ENCODE assay signal across 8 cellular contexts in genomic region chr19:46000497-46001246, GRCh38. TPM values are rescaled to one million over a fixed set of nuclear protein-coding genes. Genes with fewer than 3 reads are reported as not detected.
A peak's percentile ranks its signal among the peaks of the same experiment; 100 is the strongest.
DNase-seq lines count a peak whose midpoint lies in the region; ATAC-seq and FAIRE-seq lines count a peak whose summit lies in the region.

No MANE protein-coding gene starts in this region.

- peak overlapping the region; percentile 71 for H3K4me3 Mint-ChIP-seq in activated naive CD8-positive, alpha-beta T cell treated with anti-CD3 and anti-CD28 coated beads for 36 hours

- peaks cover 15% of the 10 kb centered on the region for H3K36me3 Mint-ChIP-seq in activated naive CD8-positive, alpha-beta T cell treated with anti-CD3 and anti-CD28 coated beads for 36 hours

- H3K27ac Mint-ChIP-seq in activated naive CD8-positive, alpha-beta T cell treated with anti-CD3 and anti-CD28 coated beads for 36 hours: no peak overlapping the region

- peaks cover 35% of the 10 kb centered on the region for H3K4me1 Mint-ChIP-seq in activated naive CD8-positive, alpha-beta T cell treated with anti-CD3 and anti-CD28 coated beads for 36 hours

- DNase-seq in GM18507 (ENCODE audit: extremely low spot score, insufficient read length, low read depth) (peak; percentile 76), SHP77 (lab: John Stamatoyannopoulos, UW) (peak; percentile 66 to 69), hypothalamus (lab: John Stamatoyannopoulos, UW) (peak in 40 of 51 donors; percentile 13 to 84 (median 58)), D341Med (ENCODE audit: low spot score) (no peak), OCI-M1 (lab: John Stamatoyannopoulos, UW) (no peak)
- DNase-seq in activated naive CD8-positive, alpha-beta T cell treated with anti-CD3 and anti-CD28 coated beads for 36 hours: peak; percentile 54
- peak; percentile 62 to 77 for DNase-seq in stimulated activated CD4-positive, alpha-beta T cell treated with anti-CD3 and anti-CD28 coated beads, Interleukin-1b, Interleukin-23, amount 100 ng/mL, for 4 hours (ENCODE audit: low read depth in 2 of 2)

- H3K9me3 Mint-ChIP-seq in activated naive CD8-positive, alpha-beta T cell treated with anti-CD3 and anti-CD28 coated beads for 36 hours: no peaks in the 10 kb centered on the region

- H3K27me3 Mint-ChIP-seq in activated naive CD8-positive, alpha-beta T cell treated with anti-CD3 and anti-CD28 coated beads for 36 hours: peaks cover 3% of the 10 kb centered on the region

- ATAC-seq in HG03342 (IDR thresholded peaks at IDR 0.05; ENCODE audit: unreplicated experiment): no peak

- FAIRE-seq in GM18507 (lab: Jason Lieb, UNC): peak; percentile 74

RNA-seq across cellular contexts. Expression of gene CCDC61, which starts 5.4 kb away (rescaled TPM):
- total RNA-seq in activated naive CD8-positive, alpha-beta T cell treated with anti-CD3 and anti-CD28 coated beads for 36 hours: 10 to 100 TPM; 17.8 to 18.4 TPM

RNA-seq across cellular contexts. Expression of gene PGLYRP1, which starts 22.2 kb away (rescaled TPM):
- total RNA-seq in activated naive CD8-positive, alpha-beta T cell treated with anti-CD3 and anti-CD28 coated beads for 36 hours: not detected

RNA-seq across cellular contexts. Expression of gene NOVA2, which starts 27.0 kb away (rescaled TPM):
- total RNA-seq in activated naive CD8-positive, alpha-beta T cell treated with anti-CD3 and anti-CD28 coated beads for 36 hours: not detected

RNA-seq across cellular contexts. Expression of gene IGFL4, which starts 40.1 kb away (rescaled TPM):
- total RNA-seq in activated naive CD8-positive, alpha-beta T cell treated with anti-CD3 and anti-CD28 coated beads for 36 hours: not detected

Comparison
In these comparisons a context has a peak if more than half of its experiments do, and no peak if none do; other contexts are left out.
1. DNase-seq: peak in GM18507 (single experiment), SHP77 (2 of 2), activated naive CD8-positive, alpha-beta T cell treated with anti-CD3 and anti-CD28 coated beads for 36 hours (single experiment), hypothalamus (40 of 51) and stimulated activated CD4-positive, alpha-beta T cell treated with anti-CD3 and anti-CD28 coated beads, Interleukin-1b, Interleukin-23, amount 100 ng/mL, for 4 hours (2 of 2); none in D341Med (single experiment) and OCI-M1 (single experiment).